ENCODE assay signal across 17 cellular contexts in the genomic region with DNA sequence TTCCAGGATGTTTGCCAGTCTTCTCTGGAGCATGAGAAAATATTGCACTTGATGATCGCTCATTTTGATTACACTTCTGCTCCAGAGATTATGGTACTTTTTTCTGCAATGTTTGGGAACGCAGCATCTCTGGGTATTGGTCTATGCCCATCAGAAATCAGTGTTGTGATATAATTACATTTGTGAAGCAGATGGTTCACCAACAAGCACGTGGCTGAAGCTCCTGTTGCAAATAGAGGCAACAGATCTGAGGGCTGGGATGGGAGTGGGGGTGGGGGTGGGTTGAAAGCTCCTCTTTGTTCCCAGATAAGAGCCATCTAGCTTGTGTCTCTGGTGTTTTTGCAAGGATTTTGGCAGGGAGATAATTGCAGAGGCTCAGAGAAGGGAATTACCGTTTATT.
DNase-seq lines count a peak whose midpoint lies in the region; FAIRE-seq and TF ChIP-seq lines count a peak whose summit lies in the region.
"Had no signal": no experiment of that assay in that cellular context is flagged by ENCODE, and none has a peak within 500 bp of the region (broad histone marks: within the 10 kb centered on the region; RNA-seq: fewer than 3 reads in every experiment).

No MANE protein-coding gene starts in this region.

- no peak for TF ChIP-seq EP300 in H1 (IDR thresholded peaks at IDR 0.05; ENCODE audit: borderline replicate concordance in 1 of 2, low read depth in 2 of 2, low read length in 2 of 2)

- FAIRE-seq in H1 (lab: Jason Lieb, UNC) (no peak), frontal cortex (lab: Jason Lieb, UNC) (no peak)
- FAIRE-seq: A549, GM12878 had no signal

- no peaks in the 10 kb centered on the region for H3K9me3 ChIP-seq in H1 (ENCODE audit: insufficient read depth in 2 of 2, low read depth in 1 of 2, low read length in 1 of 2)
- H3K9me3 ChIP-seq in OCI-LY7 (ENCODE audit: low read length) = no peaks in the 10 kb centered on the region
- H3K9me3 ChIP-seq: A549, BLaER1, HAP-1 had no signal

- no peak overlapping the region for H2BK5ac ChIP-seq in H1 (ENCODE audit: low read depth, low read length)

- H3K14ac ChIP-seq in H1 (ENCODE audit: insufficient read length) = no peak overlapping the region

- no peak overlapping the region for H4K91ac ChIP-seq in H1 (replicated peaks; ENCODE audit: insufficient read length, low read length)

- H2BK20ac ChIP-seq in H1 (ENCODE audit: low read length) = no peak overlapping the region

- BruUV-seq in OCI-LY7 (replicated peaks; lab: Mats Ljungman, UMichigan) = no TSS peak

- no peak overlapping the region for H4K8ac ChIP-seq in H1 (ENCODE audit: extremely low read depth, insufficient read depth, low read length)

- 80% methylated on average over 4 of the region's 4 CpGs; no CpG with 5 or more reads in 1 of the 2 experiments for WGBS in H1 (ENCODE audit: extremely low coverage in 1 of 2, insufficient coverage in 1 of 2, insufficient read length in 1 of 2, insufficient replicate concordance in 2 of 2, low coverage in 1 of 2, low lambda C conversion rate in 2 of 2, missing lambda C conversion rate in 1 of 2), 2 experiments

- H3K9me2 ChIP-seq in OCI-LY7 (ENCODE audit: insufficient read depth, low read length) = no peaks in the 10 kb centered on the region

- H3K23me2 ChIP-seq in H1 (ENCODE audit: low read depth, low read length) = peaks cover 4% of the 10 kb centered on the region; the same call in 1 of the 2 replicates

- CTCF ChIA-PET in H1 (lab: Charles Lee; ENCODE audit: partially characterized antibody) = interaction anchor here (1.3 kb wide), 1 partner anchor 18 kb away, joined by 4 read pairs; no protein-coding TSS in a partner anchor
- CTCF ChIA-PET in OCI-LY7 (lab: Charles Lee; ENCODE audit: unreplicated experiment) = no interaction called here

- no peak overlapping the region for H2AK5ac ChIP-seq in H1 (ENCODE audit: low read depth, low read length)

- no peak for TF ChIP-seq CTCF in H1 (IDR thresholded peaks at IDR 0.05; ENCODE audit: control extremely low read depth in 1 of 3, insufficient read depth in 1 of 3, low read depth in 1 of 3, low read length in 3 of 3)
- TF ChIP-seq CTCF in OCI-LY7 (conservative IDR thresholded peaks at IDR 0.05; ENCODE audit: low read length) = no peak

- no peaks in the 10 kb centered on the region for H3K36me3 ChIP-seq in H1 (ENCODE audit: control insufficient read depth in 2 of 4, insufficient read depth in 4 of 4, low read length in 3 of 4)
- H3K36me3 ChIP-seq in OCI-LY7 (ENCODE audit: insufficient read depth, low read length) = no peaks in the 10 kb centered on the region
- H3K36me3 ChIP-seq: BLaER1, HAP-1 had no signal

- no peak overlapping the region for H3K27ac ChIP-seq in H1 (ENCODE audit: low read depth, low read length)
- no peak overlapping the region for H3K27ac ChIP-seq in OCI-LY7 (ENCODE audit: low read depth, low read length, poor library complexity, severe bottlenecking)
- H3K27ac ChIP-seq: 22Rv1, A549, BLaER1 had no signal

- no peak overlapping the region for H4K5ac ChIP-seq in H1 (ENCODE audit: insufficient read length, low read depth, low read length)

- H3K4me2 ChIP-seq in H1 (ENCODE audit: insufficient read depth in 1 of 2, low read depth in 2 of 2, low read length in 2 of 2) = no peak overlapping the region
- H3K4me2 ChIP-seq in OCI-LY7 (ENCODE audit: low read length) = no peak overlapping the region
- H3K4me2 ChIP-seq: A549, BLaER1 had no signal

- peaks cover 6% of the 10 kb centered on the region; the same call in 1 of the 2 replicates for H3K79me1 ChIP-seq in H1 (ENCODE audit: low read depth, low read length)

- H3K4ac ChIP-seq in H1 (replicated peaks; ENCODE audit: insufficient read length, low read depth, low read length) = no peak overlapping the region

- DNase-seq in DMS 273 (lab: John Stamatoyannopoulos, UW; ENCODE audit: unreplicated experiment) = peak; percentile 26
- no peak for DNase-seq in DMS 273 treated with DMSO at 0.1 percent for 48 hours (lab: John Stamatoyannopoulos, UW)
- DNase-seq in H1 (ENCODE audit: low read depth in 1 of 2, low spot score in 2 of 2) = no peak
- peak; percentile 27 for DNase-seq in islet precursor cell
- no peak for DNase-seq in activated T-cell treated with anti-CD3 and anti-CD28 coated beads for 4 hours
- DNase-seq in frontal cortex (ENCODE audit: low spot score in 2 of 2) = no peak
- DNase-seq in OCI-LY7 (ENCODE audit: low spot score) = no peak
- DNase-seq: AML-193; CD4-positive, alpha-beta memory T cell; DMS53; DND-41; EL had no signal

- no peak overlapping the region for H3K56ac ChIP-seq in H1 (replicated peaks; ENCODE audit: insufficient read length, low read depth, low read length)

- H2BK12ac ChIP-seq in H1 (ENCODE audit: low read depth, low read length) = no peak overlapping the region

- H3K18ac ChIP-seq in H1 (ENCODE audit: extremely low read depth, low read length) = no peak overlapping the region

- H3K23ac ChIP-seq in H1 (ENCODE audit: insufficient read length) = no peak overlapping the region

- intact Hi-C loops in OCI-LY7 (cut with micrococcal nuclease; ENCODE audit: unreplicated experiment) = no loop called here

- H3K9ac ChIP-seq in H1 (replicated peaks in 1 of 4; ENCODE audit: extremely low read depth in 1 of 4, low read depth in 3 of 4, low read length in 3 of 4) = no peak overlapping the region
- H3K9ac ChIP-seq: BLaER1 had no signal

- no peak for TF ChIP-seq RAD21 in H1 (IDR thresholded peaks at IDR 0.05 in 1 of 2, conservative IDR thresholded peaks at IDR 0.05 in 1 of 2; ENCODE audit: low read depth in 2 of 2, low read length in 2 of 2)

- no peak overlapping the region for H2BK15ac ChIP-seq in H1 (ENCODE audit: low read length)

- no peak overlapping the region for H2AFZ ChIP-seq in H1 (ENCODE audit: low read length)
- H2AFZ ChIP-seq in OCI-LY7 (ENCODE audit: low read length) = no peak overlapping the region

- H3K27me3 ChIP-seq in H1 (replicated peaks in 1 of 4; ENCODE audit: control insufficient read depth in 3 of 4, extremely low read depth in 1 of 4, insufficient read depth in 3 of 4, low read length in 3 of 4) = no peaks in the 10 kb centered on the region
- H3K27me3 ChIP-seq: BLaER1 had no signal

- H2BK120ac ChIP-seq in H1 (replicated peaks; ENCODE audit: low read depth, low read length) = no peak overlapping the region

- H3K4me1 ChIP-seq in H1 (replicated peaks in 1 of 4; ENCODE audit: control insufficient read depth in 3 of 4, insufficient read depth in 4 of 4, low read length in 3 of 4) = peaks cover 7 to 38% (median 23%) of the 10 kb centered on the region in 4 experiments
- H3K4me1 ChIP-seq in OCI-LY7 (ENCODE audit: insufficient read depth, low read length, poor library complexity, severe bottlenecking) = no peaks in the 10 kb centered on the region
- H3K4me1 ChIP-seq: A549, BLaER1, HAP-1 had no signal

- H3K79me2 ChIP-seq in H1 (ENCODE audit: control insufficient read depth in 1 of 2, insufficient read depth in 2 of 2, low read length in 2 of 2) = peaks cover 0 to 48% of the 10 kb centered on the region in 2 experiments; a peak in 3 of 4 replicates
- no peaks in the 10 kb centered on the region for H3K79me2 ChIP-seq in OCI-LY7 (ENCODE audit: insufficient read depth, low read depth, low read length)

- H4K20me1 ChIP-seq in H1 (replicated peaks in 1 of 2; ENCODE audit: control insufficient read depth in 1 of 2, insufficient read depth in 2 of 2, low read length in 2 of 2) (no peaks in the 10 kb centered on the region), OCI-LY7 (ENCODE audit: insufficient read depth, low read length) (no peaks in the 10 kb centered on the region)
- H4K20me1 ChIP-seq: BLaER1 had no signal

- no peak for TF ChIP-seq POLR2A in H1 (IDR thresholded peaks at IDR 0.05; ENCODE audit: control extremely low read depth in 1 of 2, low read depth in 2 of 2, low read length in 2 of 2)

- no peak overlapping the region for H3K4me3 ChIP-seq in H1 (ENCODE audit: extremely low read depth in 1 of 4, insufficient read depth in 2 of 4, low read depth in 3 of 4, low read length in 4 of 4)
- H3K4me3 ChIP-seq in OCI-LY7 (ENCODE audit: low read depth, low read length, poor library complexity, severe bottlenecking) = no peak overlapping the region
- H3K4me3 ChIP-seq: A549, BLaER1, GM12878, HAP-1 had no signal

- POLR2A ChIA-PET in H1 (lab: Charles Lee; ENCODE audit: partially characterized antibody) = no interaction called here
- POLR2A ChIA-PET in OCI-LY7 (lab: Charles Lee) = interaction anchor here (0.5 to 0.6 kb wide), 3 partner anchors 164 to 711 kb away, joined by 3 read pairs; no protein-coding TSS in a partner anchor

TF ChIP-seq in H1, 55 proteins besides CTCF, POLR2A, EP300 and RAD21:
- TF ChIP-seq, protein P1, sequence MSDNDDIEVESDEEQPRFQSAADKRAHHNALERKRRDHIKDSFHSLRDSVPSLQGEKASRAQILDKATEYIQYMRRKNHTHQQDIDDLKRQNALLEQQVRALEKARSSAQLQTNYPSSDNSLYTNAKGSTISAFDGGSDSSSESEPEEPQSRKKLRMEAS (IDR thresholded peaks at IDR 0.05) = peak; percentile 39; the same call in 1 of the 2 replicates
- no peak for TF ChIP-seq KDM1A (IDR thresholded peaks at IDR 0.05; ENCODE audit: borderline replicate concordance, low read length)
- TF ChIP-seq, protein P2, sequence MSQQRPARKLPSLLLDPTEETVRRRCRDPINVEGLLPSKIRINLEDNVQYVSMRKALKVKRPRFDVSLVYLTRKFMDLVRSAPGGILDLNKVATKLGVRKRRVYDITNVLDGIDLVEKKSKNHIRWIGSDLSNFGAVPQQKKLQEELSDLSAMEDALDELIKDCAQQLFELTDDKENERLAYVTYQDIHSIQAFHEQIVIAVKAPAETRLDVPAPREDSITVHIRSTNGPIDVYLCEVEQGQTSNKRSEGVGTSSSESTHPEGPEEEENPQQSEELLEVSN (IDR thresholded peaks at IDR 0.05) = peak; percentile 17; the same call in 1 of the 2 replicates
TF ChIP-seq in H1: peak in this region for 2.

Comparison
In these comparisons a context has a peak if more than half of its experiments do, and no peak if none do; other contexts are left out.
1. DNase-seq: peak in DMS 273 (single experiment) and islet precursor cell (single experiment); none in DMS 273 treated with DMSO at 0.1 percent for 48 hours (single experiment), H1 (0 of 2), activated T-cell treated with anti-CD3 and anti-CD28 coated beads for 4 hours (single experiment), frontal cortex (0 of 2) and OCI-LY7 (single experiment).